Comparison of ENCODE assay signal across 11 cellular contexts in genomic region chr5:16866795-16867584, GRCh38.
A peak's percentile ranks its signal among the peaks of the same experiment; 100 is the strongest.
DNase-seq lines count a peak whose midpoint lies in the region; ATAC-seq and TF ChIP-seq lines count a peak whose summit lies in the region.
"Had no signal": no experiment of that assay in that cellular context is flagged by ENCODE, and none has a peak within 500 bp of the region (broad histone marks: within the 10 kb centered on the region; RNA-seq: fewer than 3 reads in every experiment).

No MANE protein-coding gene starts in this region.

- no TSS peak for BruUV-seq in A673 (replicated peaks; lab: Mats Ljungman, UMichigan)

- peaks cover 5% of the 10 kb centered on the region for H3K36me3 Mint-ChIP-seq in WTC11
- no peaks in the 10 kb centered on the region for H3K36me3 Mint-ChIP-seq in activated T-helper 2 cell treated with anti-CD3 and anti-CD28 coated beads, Interferon-gamma antibody, Interleukin-2, Interleukin-4, amounts not matched to agents 10 μg/mL and 5 μg/mL and 100 μg/mL, durations not matched to agents 14 hours and 24 hours and 36 hours (ENCODE audit: low read depth)
- H3K36me3 Mint-ChIP-seq: activated naive CD4-positive, alpha-beta T cell treated with anti-CD3 and anti-CD28 coated beads, Interleukin-2, amount 50 U/mL, for 24 hours had no signal

- TF ChIP-seq CTCF in A673 (conservative IDR thresholded peaks at IDR 0.05; ENCODE audit: low read depth, low read length) (no peak), WTC11 (IDR thresholded peaks at IDR 0.05) (no peak), left lung (IDR thresholded peaks at IDR 0.05) (no peak)

- H3K4me3 Mint-ChIP-seq in WTC11: peak overlapping the region; percentile 18; the same call in 1 of the 2 replicates
- no peak overlapping the region for H3K4me3 Mint-ChIP-seq in activated T-helper 2 cell treated with anti-CD3 and anti-CD28 coated beads, Interferon-gamma antibody, Interleukin-2, Interleukin-4, amounts not matched to agents 10 μg/mL and 5 μg/mL and 100 μg/mL, durations not matched to agents 14 hours and 24 hours and 36 hours (ENCODE audit: low read depth)
- H3K4me3 Mint-ChIP-seq: activated naive CD4-positive, alpha-beta T cell treated with anti-CD3 and anti-CD28 coated beads, Interleukin-2, amount 50 U/mL, for 24 hours; naive B cell had no signal

- H3K27me3 ChIP-seq in A673 (replicated peaks; ENCODE audit: insufficient read depth, low read depth, low read length, poor library complexity): no peaks in the 10 kb centered on the region
- no peaks in the 10 kb centered on the region for H3K27me3 ChIP-seq in left lung

- DNase-seq in A673 (ENCODE audit: low spot score): peak; percentile 63
- peak; percentile 74 for DNase-seq in NCI-H1092 (lab: John Stamatoyannopoulos, UW)
- peak; percentile 42 for DNase-seq in WTC11 (ENCODE audit: low spot score)
- DNase-seq in left lung: no peak
- no peak for DNase-seq in activated T-helper 2 cell treated with anti-CD3 and anti-CD28 coated beads, Interferon-gamma antibody, Interleukin-2, Interleukin-4, amounts not matched to agents 10 μg/mL and 5 μg/mL and 100 μg/mL, durations not matched to agents 14 hours and 24 hours and 36 hours (ENCODE audit: low spot score)
- DNase-seq in stimulated activated naive CD8-positive, alpha-beta T cell treated with anti-CD3 and anti-CD28 coated beads, Interleukin-15, Interleukin-2, amounts not matched to agents 100 U/mL and 50 U/mL, for 24 hours: no peak
- no peak for DNase-seq in stimulated activated CD4-positive, alpha-beta T cell treated with anti-CD3 and anti-CD28 coated beads, Interleukin-15, amount 100 ng/mL, for 24 hours
- DNase-seq: naive B cell; stimulated activated CD4-positive, alpha-beta T cell treated with anti-CD3 and anti-CD28 coated beads, Interleukin-4, amount 100 ng/mL, for 1 hour had no signal

- H3K4me3 ChIP-seq in A673 (ENCODE audit: low read depth, low read length, poor library complexity, severe bottlenecking) (no peak overlapping the region), left lung (no peak overlapping the region)

- intact Hi-C loops in A673 (cut with micrococcal nuclease; ENCODE audit: unreplicated experiment): no loop called here
- intact Hi-C loops in left lung (cut with DNase I): no loop called here
- intact Hi-C loops in activated T-helper 2 cell treated with anti-CD3 and anti-CD28 coated beads, Interferon-gamma antibody, Interleukin-2, Interleukin-4, amounts not matched to agents 10 μg/mL and 5 μg/mL and 100 μg/mL, durations not matched to agents 14 hours and 24 hours and 36 hours (cut with micrococcal nuclease): no loop called here

- H3K9me3 ChIP-seq in A673 (ENCODE audit: low read depth, low read length, poor library complexity, severe bottlenecking): no peaks in the 10 kb centered on the region
- peaks cover 0 to 2% of the 10 kb centered on the region in 2 donors for H3K9me3 ChIP-seq in left lung

- H3K36me3 ChIP-seq in A673 (ENCODE audit: insufficient read depth, low read length, poor library complexity, severe bottlenecking) (peaks cover 19% of the 10 kb centered on the region), left lung (no peaks in the 10 kb centered on the region)

- H3K9me3 Mint-ChIP-seq in WTC11: peaks cover 3% of the 10 kb centered on the region
- H3K9me3 Mint-ChIP-seq in activated T-helper 2 cell treated with anti-CD3 and anti-CD28 coated beads, Interferon-gamma antibody, Interleukin-2, Interleukin-4, amounts not matched to agents 10 μg/mL and 5 μg/mL and 100 μg/mL, durations not matched to agents 14 hours and 24 hours and 36 hours: no peaks in the 10 kb centered on the region
- H3K9me3 Mint-ChIP-seq: activated naive CD4-positive, alpha-beta T cell treated with anti-CD3 and anti-CD28 coated beads, Interleukin-2, amount 50 U/mL, for 24 hours had no signal

- H3K4me1 Mint-ChIP-seq in WTC11: peaks cover 73% of the 10 kb centered on the region
- H3K4me1 Mint-ChIP-seq in activated T-helper 2 cell treated with anti-CD3 and anti-CD28 coated beads, Interferon-gamma antibody, Interleukin-2, Interleukin-4, amounts not matched to agents 10 μg/mL and 5 μg/mL and 100 μg/mL, durations not matched to agents 14 hours and 24 hours and 36 hours (ENCODE audit: low read depth): no peaks in the 10 kb centered on the region
- H3K4me1 Mint-ChIP-seq: activated naive CD4-positive, alpha-beta T cell treated with anti-CD3 and anti-CD28 coated beads, Interleukin-2, amount 50 U/mL, for 24 hours; naive B cell had no signal

- CTCF ChIA-PET in A673 (lab: Charles Lee) (interaction anchor here (0.5 kb wide), 1 partner anchor 13 kb away, joined by 3 read pairs; no protein-coding TSS in a partner anchor), WTC11 (lab: Charles Lee) (interaction anchor here (0.8 to 1.6 kb wide), 2 partner anchors 28 to 266 kb away, joined by 3 to 6 read pairs; no protein-coding TSS in a partner anchor)

- H3K4me1 ChIP-seq in A673 (ENCODE audit: insufficient read depth, low read length, poor library complexity, severe bottlenecking): peaks cover 61% of the 10 kb centered on the region
- H3K4me1 ChIP-seq in left lung: peaks cover 0 to 6% of the 10 kb centered on the region in 2 donors

- H3K27ac ChIP-seq in A673 (ENCODE audit: low read depth, low read length, poor library complexity, severe bottlenecking) (peak overlapping the region; percentile 75), left lung (peak overlapping the region in 1 of 2 donors; percentile 23)

- POLR2A ChIA-PET in A673 (lab: Charles Lee; ENCODE audit: low non-redundant PET): no interaction called here
- POLR2A ChIA-PET in WTC11 (lab: Charles Lee): interaction anchor here (0.6 kb wide), 1 partner anchor 33 kb away, joined by 4 read pairs; no protein-coding TSS in a partner anchor

- ATAC-seq in WTC11 (peak; percentile 62), left lung (peak; percentile 25), GM18873 (IDR thresholded peaks at IDR 0.05; ENCODE audit: low FRiP score, unreplicated experiment) (no peak)
- no peak for ATAC-seq in stimulated activated naive CD8-positive, alpha-beta T cell treated with anti-CD3 and anti-CD28 coated beads, Interleukin-15, Interleukin-2, amounts not matched to agents 100 U/mL and 50 U/mL, for 24 hours

- no peaks in the 10 kb centered on the region for H3K27me3 Mint-ChIP-seq in WTC11 (ENCODE audit: low read depth)
- no peaks in the 10 kb centered on the region for H3K27me3 Mint-ChIP-seq in activated T-helper 2 cell treated with anti-CD3 and anti-CD28 coated beads, Interferon-gamma antibody, Interleukin-2, Interleukin-4, amounts not matched to agents 10 μg/mL and 5 μg/mL and 100 μg/mL, durations not matched to agents 14 hours and 24 hours and 36 hours (ENCODE audit: low read depth)
- H3K27me3 Mint-ChIP-seq: naive B cell had no signal

- peak overlapping the region; percentile 84 for H3K27ac Mint-ChIP-seq in WTC11
- no peak overlapping the region for H3K27ac Mint-ChIP-seq in activated T-helper 2 cell treated with anti-CD3 and anti-CD28 coated beads, Interferon-gamma antibody, Interleukin-2, Interleukin-4, amounts not matched to agents 10 μg/mL and 5 μg/mL and 100 μg/mL, durations not matched to agents 14 hours and 24 hours and 36 hours
- H3K27ac Mint-ChIP-seq: activated naive CD4-positive, alpha-beta T cell treated with anti-CD3 and anti-CD28 coated beads, Interleukin-2, amount 50 U/mL, for 24 hours; naive B cell had no signal

TF ChIP-seq in WTC11, 78 proteins besides CTCF, POLR2A, EP300 and RAD21:
- TF ChIP-seq ZNF416 (CRISPR knock-in tag; IDR thresholded peaks at IDR 0.05): no peak
- no peak for TF ChIP-seq FOXK1 (CRISPR knock-in tag; IDR thresholded peaks at IDR 0.05)
- TF ChIP-seq ZNF423 (CRISPR knock-in tag; IDR thresholded peaks at IDR 0.05): peak; percentile 99
- TF ChIP-seq MYBL2 (CRISPR knock-in tag; IDR thresholded peaks at IDR 0.05): peak; percentile 51; the same call in 1 of the 2 replicates
- TF ChIP-seq ETV6 (CRISPR knock-in tag; IDR thresholded peaks at IDR 0.05): peak; percentile 54; the same call in 1 of the 2 replicates
- 0 out of 2 replicates have a peak, but pooled peaks have one; percentile 18 for TF ChIP-seq TEAD1 (CRISPR knock-in tag; IDR thresholded peaks at IDR 0.05)
- no peak for TF ChIP-seq ZNF263 (CRISPR knock-in tag; IDR thresholded peaks at IDR 0.05; ENCODE audit: low read depth)

Comparison
In these comparisons a context has a peak if more than half of its experiments do, and no peak if none do; other contexts are left out.
1. DNase-seq: peak in A673 (single experiment), NCI-H1092 (single experiment) and WTC11 (single experiment); none in left lung (0 of 2), activated T-helper 2 cell treated with anti-CD3 and anti-CD28 coated beads, Interferon-gamma antibody, Interleukin-2, Interleukin-4, amounts not matched to agents 10 μg/mL and 5 μg/mL and 100 μg/mL, durations not matched to agents 14 hours and 24 hours and 36 hours (single experiment), stimulated activated naive CD8-positive, alpha-beta T cell treated with anti-CD3 and anti-CD28 coated beads, Interleukin-15, Interleukin-2, amounts not matched to agents 100 U/mL and 50 U/mL, for 24 hours (single experiment) and stimulated activated CD4-positive, alpha-beta T cell treated with anti-CD3 and anti-CD28 coated beads, Interleukin-15, amount 100 ng/mL, for 24 hours (single experiment).
2. ATAC-seq: peak in WTC11 (single experiment) and left lung (single experiment); none in GM18873 (single experiment) and stimulated activated naive CD8-positive, alpha-beta T cell treated with anti-CD3 and anti-CD28 coated beads, Interleukin-15, Interleukin-2, amounts not matched to agents 100 U/mL and 50 U/mL, for 24 hours (single experiment).